24 cellular contexts compared by ENCODE assay signal in genomic region chr3:14774431-14774830, GRCh38. TPM values are rescaled to one million over a fixed set of nuclear protein-coding genes. Genes with fewer than 3 reads are reported as not detected.
DNase-seq lines count a peak whose midpoint lies in the region; ATAC-seq and TF ChIP-seq lines count a peak whose summit lies in the region.
"Had no signal": no experiment of that assay in that cellular context is flagged by ENCODE, and none has a peak within 500 bp of the region (broad histone marks: within the 10 kb centered on the region; RNA-seq: fewer than 3 reads in every experiment).

No MANE protein-coding gene starts in this region.

- no peak overlapping the region for H3K27ac Mint-ChIP-seq in natural killer cell treated with Interleukin-12 subunit alpha and Interleukin-12 subunit beta and Interleukin-15 and Interleukin-18, amount 100 ng/mL, for 72 hours
- H3K27ac Mint-ChIP-seq: activated CD4-positive, alpha-beta T cell treated with anti-CD3 and anti-CD28 coated beads, Interleukin-2, amount 10 ng/mL, durations not matched to agents 7 days and 5 days; brain; IgD-negative memory B cell had no signal

- H3K4me1 Mint-ChIP-seq in natural killer cell treated with Interleukin-12 subunit alpha and Interleukin-12 subunit beta and Interleukin-15 and Interleukin-18, amount 100 ng/mL, for 72 hours (ENCODE audit: low read depth in 2 of 2), result no peaks in the 10 kb centered on the region
- H3K4me1 Mint-ChIP-seq: activated CD4-positive, alpha-beta T cell treated with anti-CD3 and anti-CD28 coated beads, Interleukin-2, amount 10 ng/mL, durations not matched to agents 7 days and 5 days; IgD-negative memory B cell had no signal

- H3K27me3 ChIP-seq in right atrium auricular region (no peaks in the 10 kb centered on the region), vagina (no peaks in the 10 kb centered on the region)
- H3K27me3 ChIP-seq: adrenal gland, BE2C, gastroesophageal sphincter had no signal

- H3K36me3 ChIP-seq in right atrium auricular region (no peaks in the 10 kb centered on the region), vagina (no peaks in the 10 kb centered on the region)
- H3K36me3 ChIP-seq: adrenal gland, BE2C, gastroesophageal sphincter had no signal

- H3K4me1 ChIP-seq in right atrium auricular region, result no peaks in the 10 kb centered on the region
- H3K4me1 ChIP-seq in vagina, result no peaks in the 10 kb centered on the region
- H3K4me1 ChIP-seq: adrenal gland, BE2C, gastroesophageal sphincter, psoas muscle had no signal

- H3K27ac ChIP-seq in right atrium auricular region (no peak overlapping the region), coronary artery (no peak overlapping the region), vagina (no peak overlapping the region)
- H3K27ac ChIP-seq: adrenal gland, gastroesophageal sphincter, psoas muscle, skin epidermis, VCaP had no signal

- no peak for TF ChIP-seq POLR2A in vagina (IDR thresholded peaks at IDR 0.05)

- no peak overlapping the region for H3K4me3 Mint-ChIP-seq in natural killer cell treated with Interleukin-12 subunit alpha and Interleukin-12 subunit beta and Interleukin-15 and Interleukin-18, amount 100 ng/mL, for 72 hours
- H3K4me3 Mint-ChIP-seq: activated CD4-positive, alpha-beta T cell treated with anti-CD3 and anti-CD28 coated beads, Interleukin-2, amount 10 ng/mL, durations not matched to agents 7 days and 5 days; brain; IgD-negative memory B cell had no signal

- intact Hi-C loops in left cardiac atrium (cut with DNase I) (no loop called here), vagina (cut with DNase I) (no loop called here)

- H3K4me3 ChIP-seq in right atrium auricular region (no peak overlapping the region), coronary artery (no peak overlapping the region), vagina (no peak overlapping the region)
- H3K4me3 ChIP-seq: adrenal gland, gastroesophageal sphincter, psoas muscle, skin epidermis had no signal

- peak; percentile 38 for DNase-seq in right atrium auricular region (ENCODE audit: low spot score)
- DNase-seq in left cardiac atrium, result no peak
- DNase-seq in coronary artery (ENCODE audit: low spot score), result peak; percentile 61
- peak; percentile 38 for DNase-seq in natural killer cell treated with Interleukin-12 subunit alpha and Interleukin-12 subunit beta and Interleukin-15 and Interleukin-18, amount 100 ng/mL, for 72 hours (ENCODE audit: low spot score)
- peak; percentile 74 to 85 for DNase-seq in vagina (ENCODE audit: extremely low spot score in 2 of 2)
- DNase-seq in NCI-H146 treated with DMSO at 0.1 percent for 48 hours (lab: John Stamatoyannopoulos, UW; ENCODE audit: unreplicated experiment), result no peak
- DNase-seq in hippocampal formation (lab: John Stamatoyannopoulos, UW), result no peak
- DNase-seq: activated CD4-positive, alpha-beta T cell treated with anti-CD3 and anti-CD28 coated beads, Interleukin-2, amount 10 ng/mL, durations not matched to agents 7 days and 5 days; activated naive CD4-positive, alpha-beta T cell; BE2C; DMS79; NCI-H1105; NCI-H2029 treated with DMSO at 0.1 percent for 48 hours; NCI-H2227 treated with DMSO at 0.1 percent for 48 hours; psoas muscle; stimulated activated CD4-positive, alpha-beta T cell treated with anti-CD3 and anti-CD28 coated beads, Interleukin-1b, Interleukin-23, amount 100 ng/mL, for 48 hours had no signal

- H3K9me3 ChIP-seq in right atrium auricular region (peaks cover 0 to 16% of the 10 kb centered on the region in 2 donors), vagina (no peaks in the 10 kb centered on the region)
- H3K9me3 ChIP-seq: adrenal gland, BE2C had no signal

- peaks cover 8% of the 10 kb centered on the region for H3K36me3 Mint-ChIP-seq in natural killer cell treated with Interleukin-12 subunit alpha and Interleukin-12 subunit beta and Interleukin-15 and Interleukin-18, amount 100 ng/mL, for 72 hours
- H3K36me3 Mint-ChIP-seq: brain, IgD-negative memory B cell had no signal

- H3K9me3 Mint-ChIP-seq in natural killer cell treated with Interleukin-12 subunit alpha and Interleukin-12 subunit beta and Interleukin-15 and Interleukin-18, amount 100 ng/mL, for 72 hours, result peaks cover 4% of the 10 kb centered on the region

- peaks cover 8 to 23% of the 10 kb centered on the region in 2 donors for H3K27me3 Mint-ChIP-seq in natural killer cell treated with Interleukin-12 subunit alpha and Interleukin-12 subunit beta and Interleukin-15 and Interleukin-18, amount 100 ng/mL, for 72 hours
- H3K27me3 Mint-ChIP-seq: brain had no signal

- ATAC-seq in left cardiac atrium (no peak), HG02970 (IDR thresholded peaks at IDR 0.05; ENCODE audit: low FRiP score, unreplicated experiment) (no peak)
- no peak for ATAC-seq in natural killer cell treated with Interleukin-12 subunit alpha and Interleukin-12 subunit beta and Interleukin-15 and Interleukin-18, amount 100 ng/mL, for 72 hours
- ATAC-seq: gastroesophageal sphincter, psoas muscle, Right ventricle myocardium inferior had no signal

- TF ChIP-seq CTCF in right atrium auricular region (IDR thresholded peaks at IDR 0.05) (no peak), coronary artery (IDR thresholded peaks at IDR 0.05) (no peak), vagina (IDR thresholded peaks at IDR 0.05) (no peak)

RNA-seq across cellular contexts. Expression of gene FGD5, which starts 44.3 kb away (rescaled TPM):
- total RNA-seq in right atrium auricular region (10 to 100 TPM in 1 of 2 donors, 1 to 10 TPM in 1; 9.6 to 18.8 TPM), left cardiac atrium (10 to 100 TPM; 19.3 to 28.7 TPM), vagina (16.2 TPM)
- not detected for total RNA-seq in natural killer cell treated with Interleukin-12 subunit alpha and Interleukin-12 subunit beta and Interleukin-15 and Interleukin-18, amount 100 ng/mL, for 72 hours

Comparison
In these comparisons a context has a peak if more than half of its experiments do, and no peak if none do; other contexts are left out.
1. DNase-seq: peak in right atrium auricular region (single experiment), coronary artery (single experiment), natural killer cell treated with Interleukin-12 subunit alpha and Interleukin-12 subunit beta and Interleukin-15 and Interleukin-18, amount 100 ng/mL, for 72 hours (single experiment) and vagina (2 of 2); none in left cardiac atrium (single experiment), NCI-H146 treated with DMSO at 0.1 percent for 48 hours (single experiment) and hippocampal formation (0 of 2).
2. RNA of gene FGD5, which starts 44.3 kb away (total RNA-seq): 19.3 to 28.7 TPM in left cardiac atrium, 9.6 to 18.8 TPM in right atrium auricular region and 16.2 TPM in vagina (single experiment); not detected in natural killer cell treated with Interleukin-12 subunit alpha and Interleukin-12 subunit beta and Interleukin-15 and Interleukin-18, amount 100 ng/mL, for 72 hours; every median in the first group is over 10 times any median in the second.